ENCODE assay signal across 23 cellular contexts in the genomic region with DNA sequence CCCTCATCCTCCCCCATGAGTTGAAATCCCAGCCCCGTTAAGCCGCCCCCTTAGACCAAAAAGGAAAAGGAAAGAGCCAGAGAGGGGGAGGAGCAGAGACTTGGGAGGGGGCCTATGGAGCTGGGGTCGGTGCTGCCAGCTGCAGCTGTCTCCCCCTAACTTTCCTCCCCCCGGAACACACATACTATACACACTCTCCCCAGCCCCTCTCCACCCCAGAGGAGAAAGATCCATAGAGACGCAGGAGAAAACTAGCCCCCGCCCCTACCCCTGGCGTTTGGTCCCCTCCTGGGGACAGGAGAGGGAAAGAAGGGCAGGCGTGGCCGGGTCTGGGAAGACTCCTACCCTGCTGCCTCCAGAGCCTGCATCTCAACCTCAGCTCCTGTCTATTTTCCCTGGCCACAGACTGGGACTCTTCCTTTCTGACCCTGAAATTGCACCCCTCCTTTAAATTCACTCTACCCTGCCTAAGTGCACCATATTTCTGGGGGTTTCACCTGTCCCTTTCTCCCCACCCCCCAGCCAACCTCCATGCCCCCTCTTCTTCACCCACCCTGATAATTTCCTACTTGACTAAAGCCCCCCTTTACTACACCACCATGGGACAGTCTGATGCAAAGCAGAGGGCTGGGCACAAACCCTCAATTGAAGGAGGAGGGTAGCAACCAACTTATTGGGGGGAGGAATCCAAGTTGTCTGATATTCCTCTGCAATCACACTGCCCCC. TPM values are rescaled to one million over a fixed set of nuclear protein-coding genes. Genes with fewer than 3 reads are reported as not detected.
DNase-seq lines count a peak whose midpoint lies in the region; ATAC-seq and TF ChIP-seq lines count a peak whose summit lies in the region.
"Had no signal": no experiment of that assay in that cellular context is flagged by ENCODE, and none has a peak within 500 bp of the region (broad histone marks: within the 10 kb centered on the region; RNA-seq: fewer than 3 reads in every experiment).

No MANE protein-coding gene starts in this region.

- no peaks in the 10 kb centered on the region for H3K9me3 Mint-ChIP-seq in activated T-cell treated with anti-CD3 and anti-CD28 coated beads, Interleukin-2, amount 50 U/mL, for 72 hours
- H3K9me3 Mint-ChIP-seq: dendritic cell treated with granulocyte-macrophage colony-stimulating factor and Interleukin-4, amounts not matched to agents 40 ng/mL and 50 ng/mL, for 4 days had no signal

- H3K27me3 ChIP-seq in kidney epithelial cell (ENCODE audit: control insufficient read depth, insufficient read depth, low read length), result peaks cover 46% of the 10 kb centered on the region
- peaks cover 0 to 50% (median 33%) of the 10 kb centered on the region in 5 donors for H3K27me3 ChIP-seq in subcutaneous abdominal adipose tissue (ENCODE audit: control insufficient read depth in 5 of 5, insufficient read depth in 4 of 5, low read length in 5 of 5)

- peak overlapping the region in 4 of 5 donors; percentile 45 to 98 (median 84) for H3K9ac ChIP-seq in subcutaneous abdominal adipose tissue (ENCODE audit: low read length in 5 of 5)

- H3K36me3 ChIP-seq in kidney epithelial cell (ENCODE audit: control insufficient read depth, insufficient read depth, low read length) (no peaks in the 10 kb centered on the region), subcutaneous abdominal adipose tissue (ENCODE audit: control insufficient read depth in 5 of 5, insufficient read depth in 5 of 5, low read length in 5 of 5) (no peaks in the 10 kb centered on the region)
- H3K36me3 ChIP-seq: transverse colon had no signal

- H3K4me1 ChIP-seq in subcutaneous abdominal adipose tissue (ENCODE audit: control insufficient read depth in 5 of 5, insufficient read depth in 5 of 5, low read length in 5 of 5), result peaks cover 3 to 94% (median 84%) of the 10 kb centered on the region in 5 donors

- H3K4me3 ChIP-seq in kidney epithelial cell (ENCODE audit: low read depth, low read length) (peak overlapping the region; percentile 52), subcutaneous abdominal adipose tissue (ENCODE audit: low read depth in 1 of 5, low read length in 5 of 5) (peak overlapping the region in 4 of 5 donors; percentile 48 to 78 (median 78))
- H3K4me3 ChIP-seq: transverse colon had no signal

- H3K4me1 Mint-ChIP-seq in activated T-cell treated with anti-CD3 and anti-CD28 coated beads, Interleukin-2, amount 50 U/mL, for 72 hours (ENCODE audit: low read depth), result peaks cover 49% of the 10 kb centered on the region

- H3K27ac ChIP-seq in VCaP (peak overlapping the region; percentile 94), subcutaneous abdominal adipose tissue (ENCODE audit: low read depth, low read length) (peak overlapping the region; percentile 98)
- H3K27ac ChIP-seq: transverse colon had no signal

- peaks cover 0 to 3% of the 10 kb centered on the region in 2 donors for H3K36me3 Mint-ChIP-seq in activated T-cell treated with anti-CD3 and anti-CD28 coated beads, Interleukin-2, amount 50 U/mL, for 72 hours (ENCODE audit: insufficient read depth in 2 of 2)
- H3K36me3 Mint-ChIP-seq: CD4-positive, alpha-beta memory T cell had no signal

- H3K27ac Mint-ChIP-seq in activated T-cell treated with anti-CD3 and anti-CD28 coated beads, Interleukin-2, amount 50 U/mL, for 72 hours, result peak overlapping the region; percentile 52
- H3K27ac Mint-ChIP-seq: dendritic cell treated with granulocyte-macrophage colony-stimulating factor and Interleukin-4, amounts not matched to agents 40 ng/mL and 50 ng/mL, for 4 days had no signal

- no peak for TF ChIP-seq CTCF in VCaP (conservative IDR thresholded peaks at IDR 0.05)
- no peak for TF ChIP-seq CTCF in kidney epithelial cell (IDR thresholded peaks at IDR 0.05; ENCODE audit: insufficient read depth, low read length, poor library complexity, severe bottlenecking)

- no peak for DNase-seq in activated T-cell treated with anti-CD3 and anti-CD28 coated beads, Interleukin-2, amount 50 U/mL, for 72 hours
- DNase-seq in activated T-cell treated with anti-CD3 and anti-CD28 coated beads for 4 hours (no peak), kidney epithelial cell (ENCODE audit: low read depth) (no peak), medulla oblongata (ENCODE audit: extremely low spot score) (no peak), EL (no peak), NCI-H226 (no peak)
- DNase-seq: activated CD8-positive, alpha-beta memory T cell treated with anti-CD3 and anti-CD28 coated beads, Interleukin-2, amount 50 U/mL, for 4 hours; activated naive CD4-positive, alpha-beta T cell treated with Interleukin-2 at 50 U/mL for 16 hours; CD4-positive, alpha-beta memory T cell; erythroblast; glutamatergic neuron; Karpas-422; NCI-H146; NCI-H446; SHP77; stimulated activated CD4-positive, alpha-beta T cell treated with anti-CD3 and anti-CD28 coated beads, Interleukin-4, amount 100 ng/mL, for 4 hours; transverse colon had no signal

- no peak overlapping the region for H3K4me3 Mint-ChIP-seq in activated T-cell treated with anti-CD3 and anti-CD28 coated beads, Interleukin-2, amount 50 U/mL, for 72 hours
- H3K4me3 Mint-ChIP-seq: dendritic cell treated with granulocyte-macrophage colony-stimulating factor and Interleukin-4, amounts not matched to agents 40 ng/mL and 50 ng/mL, for 4 days had no signal

- no peaks in the 10 kb centered on the region for H3K9me3 ChIP-seq in subcutaneous abdominal adipose tissue (ENCODE audit: control insufficient read depth in 5 of 5, low read length in 5 of 5)
- H3K9me3 ChIP-seq: transverse colon had no signal

- H3K27me3 Mint-ChIP-seq in activated T-cell treated with anti-CD3 and anti-CD28 coated beads, Interleukin-2, amount 50 U/mL, for 72 hours (ENCODE audit: low read depth), result peaks cover 90% of the 10 kb centered on the region

- ATAC-seq in activated T-cell treated with anti-CD3 and anti-CD28 coated beads, Interleukin-2, amount 50 U/mL, for 72 hours (replicated peaks in 1 of 2), result no peak
- ATAC-seq: sciatic nerve had no signal

RNA-seq across cellular contexts. Expression of gene HOXC9, which starts 1.6 kb away (rescaled TPM):
- total RNA-seq in activated T-cell treated with anti-CD3 and anti-CD28 coated beads, Interleukin-2, amount 50 U/mL, for 72 hours, result not detected
- 12.3 and 15.5 TPM in 2 replicates for total RNA-seq in kidney epithelial cell
- total RNA-seq: CD4-positive, alpha-beta memory T cell; osteocyte; transverse colon had no signal

RNA-seq across cellular contexts. Expression of gene HOXC8, which starts 10.4 kb away (rescaled TPM):
- not detected for total RNA-seq in activated T-cell treated with anti-CD3 and anti-CD28 coated beads, Interleukin-2, amount 50 U/mL, for 72 hours
- 0.41 and 0.67 TPM in 2 replicates for total RNA-seq in kidney epithelial cell
- total RNA-seq: A172; CD4-positive, alpha-beta memory T cell; osteocyte; transverse colon had no signal

RNA-seq across cellular contexts. Expression of gene HOXC10, which starts 13.4 kb away (rescaled TPM):
- total RNA-seq in activated T-cell treated with anti-CD3 and anti-CD28 coated beads, Interleukin-2, amount 50 U/mL, for 72 hours, result not detected
- total RNA-seq in kidney epithelial cell, result 5.9 and 9.2 TPM in 2 replicates
- total RNA-seq: CD4-positive, alpha-beta memory T cell; osteocyte; transverse colon had no signal

RNA-seq across cellular contexts. Expression of gene HOTAIR, which starts 23.6 kb away (rescaled TPM):
- not detected for total RNA-seq in activated T-cell treated with anti-CD3 and anti-CD28 coated beads, Interleukin-2, amount 50 U/mL, for 72 hours
- 0.46 and 0.55 TPM in 2 replicates for total RNA-seq in kidney epithelial cell
- total RNA-seq: CD4-positive, alpha-beta memory T cell; osteocyte; transverse colon had no signal

RNA-seq across cellular contexts. Expression of gene HOXC11, which starts 25.4 kb away (rescaled TPM):
- total RNA-seq in activated T-cell treated with anti-CD3 and anti-CD28 coated beads, Interleukin-2, amount 50 U/mL, for 72 hours, result not detected
- total RNA-seq in kidney epithelial cell, result 0.58 and 0.96 TPM in 2 replicates
- total RNA-seq: CD4-positive, alpha-beta memory T cell; osteocyte; transverse colon had no signal

Comparison
In these comparisons a context has a peak if more than half of its experiments do, and no peak if none do; other contexts are left out.
1. RNA of gene HOXC9, which starts 1.6 kb away (total RNA-seq): 12.3 to 15.5 TPM in kidney epithelial cell; not detected in activated T-cell treated with anti-CD3 and anti-CD28 coated beads, Interleukin-2, amount 50 U/mL, for 72 hours; every median in the first group is over 10 times any median in the second.